ENCODE assay signal across 1 cellular context in the genomic region with DNA sequence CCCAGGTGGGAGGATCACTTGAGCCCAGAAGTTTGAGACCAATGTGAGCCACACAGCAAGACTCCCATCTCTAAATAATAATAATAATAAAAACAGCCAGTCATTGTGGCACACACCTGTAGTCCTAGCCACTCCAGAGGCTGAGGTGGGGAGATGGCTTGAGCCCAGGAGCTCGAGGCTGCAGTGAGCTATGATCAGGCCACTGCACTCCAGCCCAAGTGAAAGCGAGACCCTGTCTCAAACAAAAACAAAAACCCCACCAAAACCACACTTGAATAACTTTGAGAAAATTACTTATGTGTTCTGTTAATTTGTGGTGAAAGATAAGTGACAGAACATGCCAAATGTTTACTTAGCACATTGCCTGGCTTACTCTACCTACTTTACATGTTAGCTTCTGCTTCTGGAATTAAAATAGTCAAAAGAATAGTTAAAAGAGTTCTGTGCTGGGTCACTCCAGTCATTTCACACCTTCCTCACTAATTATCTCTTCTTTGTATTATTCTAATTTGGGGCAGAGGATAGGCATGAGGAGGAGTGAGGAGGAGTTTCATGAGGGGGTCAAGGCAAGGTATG.
TF ChIP-seq lines count a peak whose summit lies in the region.

No MANE protein-coding gene starts in this region.

TF ChIP-seq in HepG2, 621 proteins besides CTCF, POLR2A, EP300 and RAD21:
- TF ChIP-seq AHR (CRISPR knock-in tag; IDR thresholded peaks at IDR 0.05) (no peak), KDM5B (CRISPR knock-in tag; IDR thresholded peaks at IDR 0.05; ENCODE audit: borderline replicate concordance) (no peak), ZNF546 (CRISPR knock-in tag; conservative IDR thresholded peaks at IDR 0.05) (no peak), ZNF367 (CRISPR knock-in tag; IDR thresholded peaks at IDR 0.05; ENCODE audit: borderline replicate concordance) (no peak), GATA4 (IDR thresholded peaks at IDR 0.05; ENCODE audit: borderline replicate concordance, low read depth) (no peak), JUNB (CRISPR knock-in tag; IDR thresholded peaks at IDR 0.05; ENCODE audit: borderline replicate concordance) (no peak), SMAD9 (CRISPR knock-in tag; IDR thresholded peaks at IDR 0.05) (no peak), RBM22 (optimal IDR thresholded peaks at IDR 0.05; ENCODE audit: low read length) (no peak), ZNF557 (CRISPR knock-in tag; IDR thresholded peaks at IDR 0.05) (no peak), ZNF333 (CRISPR knock-in tag; IDR thresholded peaks at IDR 0.05; ENCODE audit: borderline replicate concordance) (no peak), RARA (CRISPR knock-in tag; IDR thresholded peaks at IDR 0.05) (no peak)
- TF ChIP-seq, protein P1, sequence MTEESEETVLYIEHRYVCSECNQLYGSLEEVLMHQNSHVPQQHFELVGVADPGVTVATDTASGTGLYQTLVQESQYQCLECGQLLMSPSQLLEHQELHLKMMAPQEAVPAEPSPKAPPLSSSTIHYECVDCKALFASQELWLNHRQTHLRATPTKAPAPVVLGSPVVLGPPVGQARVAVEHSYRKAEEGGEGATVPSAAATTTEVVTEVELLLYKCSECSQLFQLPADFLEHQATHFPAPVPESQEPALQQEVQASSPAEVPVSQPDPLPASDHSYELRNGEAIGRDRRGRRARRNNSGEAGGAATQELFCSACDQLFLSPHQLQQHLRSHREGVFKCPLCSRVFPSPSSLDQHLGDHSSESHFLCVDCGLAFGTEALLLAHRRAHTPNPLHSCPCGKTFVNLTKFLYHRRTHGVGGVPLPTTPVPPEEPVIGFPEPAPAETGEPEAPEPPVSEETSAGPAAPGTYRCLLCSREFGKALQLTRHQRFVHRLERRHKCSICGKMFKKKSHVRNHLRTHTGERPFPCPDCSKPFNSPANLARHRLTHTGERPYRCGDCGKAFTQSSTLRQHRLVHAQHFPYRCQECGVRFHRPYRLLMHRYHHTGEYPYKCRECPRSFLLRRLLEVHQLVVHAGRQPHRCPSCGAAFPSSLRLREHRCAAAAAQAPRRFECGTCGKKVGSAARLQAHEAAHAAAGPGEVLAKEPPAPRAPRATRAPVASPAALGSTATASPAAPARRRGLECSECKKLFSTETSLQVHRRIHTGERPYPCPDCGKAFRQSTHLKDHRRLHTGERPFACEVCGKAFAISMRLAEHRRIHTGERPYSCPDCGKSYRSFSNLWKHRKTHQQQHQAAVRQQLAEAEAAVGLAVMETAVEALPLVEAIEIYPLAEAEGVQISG (CRISPR knock-in tag; IDR thresholded peaks at IDR 0.05) = no peak
- TF ChIP-seq, protein P2, sequence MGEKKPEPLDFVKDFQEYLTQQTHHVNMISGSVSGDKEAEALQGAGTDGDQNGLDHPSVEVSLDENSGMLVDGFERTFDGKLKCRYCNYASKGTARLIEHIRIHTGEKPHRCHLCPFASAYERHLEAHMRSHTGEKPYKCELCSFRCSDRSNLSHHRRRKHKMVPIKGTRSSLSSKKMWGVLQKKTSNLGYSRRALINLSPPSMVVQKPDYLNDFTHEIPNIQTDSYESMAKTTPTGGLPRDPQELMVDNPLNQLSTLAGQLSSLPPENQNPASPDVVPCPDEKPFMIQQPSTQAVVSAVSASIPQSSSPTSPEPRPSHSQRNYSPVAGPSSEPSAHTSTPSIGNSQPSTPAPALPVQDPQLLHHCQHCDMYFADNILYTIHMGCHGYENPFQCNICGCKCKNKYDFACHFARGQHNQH (CRISPR knock-in tag; IDR thresholded peaks at IDR 0.05) = no peak
- TF ChIP-seq, protein P3, sequence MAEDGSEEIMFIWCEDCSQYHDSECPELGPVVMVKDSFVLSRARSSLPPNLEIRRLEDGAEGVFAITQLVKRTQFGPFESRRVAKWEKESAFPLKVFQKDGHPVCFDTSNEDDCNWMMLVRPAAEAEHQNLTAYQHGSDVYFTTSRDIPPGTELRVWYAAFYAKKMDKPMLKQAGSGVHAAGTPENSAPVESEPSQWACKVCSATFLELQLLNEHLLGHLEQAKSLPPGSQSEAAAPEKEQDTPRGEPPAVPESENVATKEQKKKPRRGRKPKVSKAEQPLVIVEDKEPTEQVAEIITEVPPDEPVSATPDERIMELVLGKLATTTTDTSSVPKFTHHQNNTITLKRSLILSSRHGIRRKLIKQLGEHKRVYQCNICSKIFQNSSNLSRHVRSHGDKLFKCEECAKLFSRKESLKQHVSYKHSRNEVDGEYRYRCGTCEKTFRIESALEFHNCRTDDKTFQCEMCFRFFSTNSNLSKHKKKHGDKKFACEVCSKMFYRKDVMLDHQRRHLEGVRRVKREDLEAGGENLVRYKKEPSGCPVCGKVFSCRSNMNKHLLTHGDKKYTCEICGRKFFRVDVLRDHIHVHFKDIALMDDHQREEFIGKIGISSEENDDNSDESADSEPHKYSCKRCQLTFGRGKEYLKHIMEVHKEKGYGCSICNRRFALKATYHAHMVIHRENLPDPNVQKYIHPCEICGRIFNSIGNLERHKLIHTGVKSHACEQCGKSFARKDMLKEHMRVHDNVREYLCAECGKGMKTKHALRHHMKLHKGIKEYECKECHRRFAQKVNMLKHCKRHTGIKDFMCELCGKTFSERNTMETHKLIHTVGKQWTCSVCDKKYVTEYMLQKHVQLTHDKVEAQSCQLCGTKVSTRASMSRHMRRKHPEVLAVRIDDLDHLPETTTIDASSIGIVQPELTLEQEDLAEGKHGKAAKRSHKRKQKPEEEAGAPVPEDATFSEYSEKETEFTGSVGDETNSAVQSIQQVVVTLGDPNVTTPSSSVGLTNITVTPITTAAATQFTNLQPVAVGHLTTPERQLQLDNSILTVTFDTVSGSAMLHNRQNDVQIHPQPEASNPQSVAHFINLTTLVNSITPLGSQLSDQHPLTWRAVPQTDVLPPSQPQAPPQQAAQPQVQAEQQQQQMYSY (CRISPR knock-in tag; IDR thresholded peaks at IDR 0.05) = no peak
- TF ChIP-seq, protein P4, sequence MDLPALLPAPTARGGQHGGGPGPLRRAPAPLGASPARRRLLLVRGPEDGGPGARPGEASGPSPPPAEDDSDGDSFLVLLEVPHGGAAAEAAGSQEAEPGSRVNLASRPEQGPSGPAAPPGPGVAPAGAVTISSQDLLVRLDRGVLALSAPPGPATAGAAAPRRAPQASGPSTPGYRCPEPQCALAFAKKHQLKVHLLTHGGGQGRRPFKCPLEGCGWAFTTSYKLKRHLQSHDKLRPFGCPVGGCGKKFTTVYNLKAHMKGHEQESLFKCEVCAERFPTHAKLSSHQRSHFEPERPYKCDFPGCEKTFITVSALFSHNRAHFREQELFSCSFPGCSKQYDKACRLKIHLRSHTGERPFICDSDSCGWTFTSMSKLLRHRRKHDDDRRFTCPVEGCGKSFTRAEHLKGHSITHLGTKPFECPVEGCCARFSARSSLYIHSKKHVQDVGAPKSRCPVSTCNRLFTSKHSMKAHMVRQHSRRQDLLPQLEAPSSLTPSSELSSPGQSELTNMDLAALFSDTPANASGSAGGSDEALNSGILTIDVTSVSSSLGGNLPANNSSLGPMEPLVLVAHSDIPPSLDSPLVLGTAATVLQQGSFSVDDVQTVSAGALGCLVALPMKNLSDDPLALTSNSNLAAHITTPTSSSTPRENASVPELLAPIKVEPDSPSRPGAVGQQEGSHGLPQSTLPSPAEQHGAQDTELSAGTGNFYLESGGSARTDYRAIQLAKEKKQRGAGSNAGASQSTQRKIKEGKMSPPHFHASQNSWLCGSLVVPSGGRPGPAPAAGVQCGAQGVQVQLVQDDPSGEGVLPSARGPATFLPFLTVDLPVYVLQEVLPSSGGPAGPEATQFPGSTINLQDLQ (CRISPR knock-in tag; IDR thresholded peaks at IDR 0.05) = no peak
- TF ChIP-seq, protein P5, sequence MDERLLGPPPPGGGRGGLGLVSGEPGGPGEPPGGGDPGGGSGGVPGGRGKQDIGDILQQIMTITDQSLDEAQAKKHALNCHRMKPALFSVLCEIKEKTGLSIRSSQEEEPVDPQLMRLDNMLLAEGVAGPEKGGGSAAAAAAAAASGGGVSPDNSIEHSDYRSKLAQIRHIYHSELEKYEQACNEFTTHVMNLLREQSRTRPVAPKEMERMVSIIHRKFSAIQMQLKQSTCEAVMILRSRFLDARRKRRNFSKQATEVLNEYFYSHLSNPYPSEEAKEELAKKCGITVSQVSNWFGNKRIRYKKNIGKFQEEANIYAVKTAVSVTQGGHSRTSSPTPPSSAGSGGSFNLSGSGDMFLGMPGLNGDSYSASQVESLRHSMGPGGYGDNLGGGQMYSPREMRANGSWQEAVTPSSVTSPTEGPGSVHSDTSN (CRISPR knock-in tag; IDR thresholded peaks at IDR 0.05) = no peak
